Comparison of ENCODE assay signal across 19 cellular contexts in the genomic region with DNA sequence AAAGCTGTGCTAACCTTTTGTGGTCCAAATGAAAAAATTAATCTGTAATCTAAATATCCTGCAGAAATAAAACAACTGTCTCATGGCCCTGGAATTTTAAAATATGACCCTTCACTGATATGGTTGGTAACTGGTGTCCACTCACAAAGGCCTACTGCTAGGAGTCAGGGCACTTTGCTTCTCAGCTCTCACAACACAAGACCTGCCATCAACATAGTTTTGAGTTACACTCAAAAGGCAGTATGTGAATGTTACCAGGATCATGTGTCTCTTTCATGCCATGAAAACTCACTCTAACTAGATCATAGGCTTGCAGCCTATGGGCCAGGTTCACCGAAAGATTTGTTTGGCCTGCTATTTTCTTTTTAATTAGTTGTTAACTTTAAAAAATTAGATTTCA. TPM values are rescaled to one million over a fixed set of nuclear protein-coding genes. Genes with fewer than 3 reads are reported as not detected.
DNase-seq lines count a peak whose midpoint lies in the region; ATAC-seq and TF ChIP-seq lines count a peak whose summit lies in the region.
"Had no signal": no experiment of that assay in that cellular context is flagged by ENCODE, and none has a peak within 500 bp of the region (broad histone marks: within the 10 kb centered on the region; RNA-seq: fewer than 3 reads in every experiment).

No MANE protein-coding gene starts in this region.

- H3K4me2 ChIP-seq in IMR-90 (ENCODE audit: low read depth, low read length), result no peak overlapping the region
- H3K4me2 ChIP-seq: GM23338 had no signal

- no peak overlapping the region for H3K9ac ChIP-seq in IMR-90 (ENCODE audit: low read depth, low read length)
- H3K9ac ChIP-seq in skeletal muscle tissue (ENCODE audit: low read depth in 1 of 3, low read length in 3 of 3), result no peak overlapping the region

- H2BK15ac ChIP-seq in IMR-90 (ENCODE audit: low read depth, low read length), result no peak overlapping the region

- H3K79me1 ChIP-seq in IMR-90 (ENCODE audit: low read depth in 1 of 2, low read length in 2 of 2), result no peaks in the 10 kb centered on the region

- H4K8ac ChIP-seq in IMR-90 (ENCODE audit: low read depth in 2 of 2, low read length in 2 of 2), result no peak overlapping the region

- H2AK5ac ChIP-seq in IMR-90 (ENCODE audit: low read depth, low read length), result no peak overlapping the region

- no peak overlapping the region for H2AK9ac ChIP-seq in IMR-90 (replicated peaks; ENCODE audit: low read depth, low read length, poor library complexity)

- H2BK5ac ChIP-seq in IMR-90 (ENCODE audit: low read depth, low read length, poor library complexity, severe bottlenecking), result no peak overlapping the region

- H3K36me3 ChIP-seq in cardiac muscle cell, result no peaks in the 10 kb centered on the region
- H3K36me3 ChIP-seq in IMR-90 (ENCODE audit: control insufficient read depth, insufficient read depth, low read length), result no peaks in the 10 kb centered on the region
- no peaks in the 10 kb centered on the region for H3K36me3 ChIP-seq in skeletal muscle tissue (ENCODE audit: control insufficient read depth in 3 of 3, insufficient read depth in 3 of 3, low read length in 3 of 3)
- H3K36me3 ChIP-seq: BE2C had no signal

- dilution Hi-C loops in IMR-90 (cut with HindIII; ENCODE audit: low sequenced_read_pairs, unreplicated experiment), result no loop called here

- CTCF ChIA-PET in IMR-90 (lab: Yijun Ruan, JAX), result no interaction called here

- in situ Hi-C loops in IMR-90 (cut with MboI; ENCODE audit: low sequenced_read_pairs), result no loop called here

- H4K91ac ChIP-seq in IMR-90 (ENCODE audit: insufficient read depth, low read depth, low read length), result no peak overlapping the region

- H3K4ac ChIP-seq in IMR-90 (ENCODE audit: low read depth, low read length), result no peak overlapping the region

- H3K27ac ChIP-seq in cardiac muscle cell (peak overlapping the region; percentile 87), IMR-90 (ENCODE audit: insufficient read depth, low read length) (no peak overlapping the region), skeletal muscle tissue (ENCODE audit: low read depth, low read length) (peak overlapping the region; percentile 32)
- H3K27ac ChIP-seq: HL-60 had no signal

- no peak overlapping the region for H3K18ac ChIP-seq in IMR-90 (ENCODE audit: low read depth, low read length)

- POLR2A ChIA-PET in IMR-90 (lab: Charles Lee; ENCODE audit: unreplicated experiment), result no interaction called here

- no CpG with 5 or more reads among the region's 1 CpG for WGBS in IMR-90 (ENCODE audit: extremely low coverage in 2 of 2, insufficient read length in 1 of 2), 2 experiments

- no peak overlapping the region for H4K5ac ChIP-seq in IMR-90 (ENCODE audit: low read depth, low read length)

- no peak overlapping the region for H3K14ac ChIP-seq in IMR-90 (replicated peaks; ENCODE audit: low read depth, low read length)

- H4K20me1 ChIP-seq in IMR-90 (ENCODE audit: insufficient read depth, low read length), result no peaks in the 10 kb centered on the region

- H2AFZ ChIP-seq in IMR-90 (replicated peaks; ENCODE audit: low read length, poor library complexity), result no peak overlapping the region
- H2AFZ ChIP-seq: GM23338 had no signal

- H2BK20ac ChIP-seq in IMR-90 (ENCODE audit: low read depth, low read length), result no peak overlapping the region

- no TSS peak for BruUV-seq in IMR-90 (replicated peaks; lab: Mats Ljungman, UMichigan)

- ATAC-seq in Right ventricle myocardium inferior (no peak), IMR-90 (ENCODE audit: low read depth) (peak; percentile 29), HG02981 (IDR thresholded peaks at IDR 0.05; ENCODE audit: unreplicated experiment) (no peak)
- ATAC-seq: GM23338 had no signal

- no peak overlapping the region for H3K56ac ChIP-seq in IMR-90 (ENCODE audit: extremely low read depth, insufficient read depth, low read length)

- TF ChIP-seq POLR2A in IMR-90 (IDR thresholded peaks at IDR 0.05; ENCODE audit: low read depth, low read length), result no peak

- no peak overlapping the region for H2BK120ac ChIP-seq in IMR-90 (ENCODE audit: low read depth, low read length)

- no peak overlapping the region for H3K4me3 ChIP-seq in cardiac muscle cell
- H3K4me3 ChIP-seq in IMR-90 (ENCODE audit: insufficient read depth, low read depth, low read length), result no peak overlapping the region
- H3K4me3 ChIP-seq in skeletal muscle tissue (ENCODE audit: low read length in 3 of 3), result no peak overlapping the region
- H3K4me3 ChIP-seq: GM23338 had no signal

- no peaks in the 10 kb centered on the region for H3K9me1 ChIP-seq in IMR-90 (ENCODE audit: insufficient read depth, low read length)

- peak in 1 of 2 donors; percentile 36 for DNase-seq in cardiac muscle cell (ENCODE audit: low read depth in 1 of 2, low spot score in 1 of 2)
- no peak for DNase-seq in Right ventricle myocardium inferior (ENCODE audit: missing footprints)
- DNase-seq in IMR-90, result peak; percentile 2
- peak; percentile 16 for DNase-seq in NCI-H226
- DNase-seq in NCI-H2227 (lab: John Stamatoyannopoulos, UW; ENCODE audit: unreplicated experiment), result no peak
- DNase-seq: ACHN; BE2C; C1 segment of cervical spinal cord; CD4-positive, CD25-positive, alpha-beta regulatory T cell; CD8-positive, alpha-beta memory T cell; COR-L47; DMS153; DMS79; GDM1; HCEC 1CT had no signal

- no peak overlapping the region for H3K23ac ChIP-seq in IMR-90 (ENCODE audit: low read depth, low read length)

- H3K9me3 ChIP-seq in cardiac muscle cell (ENCODE audit: low read depth) (no peaks in the 10 kb centered on the region), IMR-90 (ENCODE audit: control insufficient read depth, insufficient read depth, low read length) (no peaks in the 10 kb centered on the region), skeletal muscle tissue (ENCODE audit: control insufficient read depth in 3 of 3, low read length in 3 of 3) (no peaks in the 10 kb centered on the region)

- intact Hi-C loops in Right ventricle myocardium inferior (cut with DNase I), result no loop called here
- intact Hi-C loops in IMR-90 (cut with micrococcal nuclease), result no loop called here

- no peaks in the 10 kb centered on the region for H3K27me3 ChIP-seq in cardiac muscle cell
- H3K27me3 ChIP-seq in IMR-90 (ENCODE audit: control insufficient read depth, insufficient read depth, low read length), result no peaks in the 10 kb centered on the region
- H3K27me3 ChIP-seq in skeletal muscle tissue (ENCODE audit: control insufficient read depth in 3 of 3, insufficient read depth in 3 of 3, low read length in 3 of 3), result no peaks in the 10 kb centered on the region
- H3K27me3 ChIP-seq: BE2C had no signal

- TF ChIP-seq CTCF in cardiac muscle cell (IDR thresholded peaks at IDR 0.05; ENCODE audit: low read depth, low read length) (no peak), IMR-90 (conservative IDR thresholded peaks at IDR 0.05; ENCODE audit: low read depth, low read length) (no peak)

- TF ChIP-seq RAD21 in IMR-90 (IDR thresholded peaks at IDR 0.05; ENCODE audit: low read length), result no peak

- H3K4me1 ChIP-seq in cardiac muscle cell (ENCODE audit: low read depth) (peaks cover 36% of the 10 kb centered on the region), IMR-90 (ENCODE audit: control insufficient read depth, insufficient read depth, low read length) (0 out of 2 replicates have a peak, but pooled peaks cover 2% of the 10 kb centered on the region), skeletal muscle tissue (ENCODE audit: control insufficient read depth in 3 of 3, insufficient read depth in 3 of 3, low read length in 3 of 3) (peaks cover 4 to 7% (median 5%) of the 10 kb centered on the region in 3 donors)
- H3K4me1 ChIP-seq: BE2C had no signal

TF ChIP-seq in IMR-90, 13 proteins besides CTCF, POLR2A, EP300 and RAD21:
- TF ChIP-seq BHLHE40 (IDR thresholded peaks at IDR 0.05; ENCODE audit: low read depth, low read length) (no peak), NFE2L2 (IDR thresholded peaks at IDR 0.05; ENCODE audit: low read depth, low read length) (no peak), CHD1 (IDR thresholded peaks at IDR 0.05; ENCODE audit: low read depth, low read length) (no peak)
- TF ChIP-seq, protein P1, sequence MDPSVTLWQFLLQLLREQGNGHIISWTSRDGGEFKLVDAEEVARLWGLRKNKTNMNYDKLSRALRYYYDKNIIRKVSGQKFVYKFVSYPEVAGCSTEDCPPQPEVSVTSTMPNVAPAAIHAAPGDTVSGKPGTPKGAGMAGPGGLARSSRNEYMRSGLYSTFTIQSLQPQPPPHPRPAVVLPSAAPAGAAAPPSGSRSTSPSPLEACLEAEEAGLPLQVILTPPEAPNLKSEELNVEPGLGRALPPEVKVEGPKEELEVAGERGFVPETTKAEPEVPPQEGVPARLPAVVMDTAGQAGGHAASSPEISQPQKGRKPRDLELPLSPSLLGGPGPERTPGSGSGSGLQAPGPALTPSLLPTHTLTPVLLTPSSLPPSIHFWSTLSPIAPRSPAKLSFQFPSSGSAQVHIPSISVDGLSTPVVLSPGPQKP (IDR thresholded peaks at IDR 0.05; ENCODE audit: borderline replicate concordance, low read depth, low read length), result no peak

RNA-seq across cellular contexts. Expression of a gene that starts 10.0 kb away (rescaled TPM):
- total RNA-seq in cardiac muscle cell, result 113 and 121 TPM in 2 replicates
- polyA plus RNA-seq in cardiac muscle cell, result 210 and 353 TPM in 2 replicates
- 191 TPM for total RNA-seq in Right ventricle myocardium inferior
- total RNA-seq in IMR-90 (2012; rRNA removed), result 5.2 and 7.5 TPM in 2 replicates
- 3.8 and 4.7 TPM in 2 replicates for polyA plus RNA-seq in IMR-90 (2012; rRNA removed)
- 1.6 and 1.7 TPM in 2 replicates for polyA plus RNA-seq in IMR-90 (2012; cell fraction: cytosol; rRNA removed)
- polyA plus RNA-seq in IMR-90 (2012; cell fraction: nucleus; rRNA removed; ENCODE audit: low replicate concordance), result 0.29 and 2.5 TPM in 2 replicates
- total RNA-seq in skeletal muscle tissue, result 57.9 TPM

Comparison
In these comparisons a context has a peak if more than half of its experiments do, and no peak if none do; other contexts are left out.
1. DNase-seq: peak in IMR-90 (single experiment) and NCI-H226 (single experiment); none in Right ventricle myocardium inferior (single experiment) and NCI-H2227 (single experiment).